In genomic region chr4:38856046-38856445, GRCh38 we compare ENCODE assay signal across 8 cellular contexts. TPM values are rescaled to one million over a fixed set of nuclear protein-coding genes. Genes with fewer than 3 reads are reported as not detected.
DNase-seq lines count a peak whose midpoint lies in the region; ATAC-seq, FAIRE-seq and TF ChIP-seq lines count a peak whose summit lies in the region.

No MANE protein-coding gene starts in this region.

- ATAC-seq in pancreas (peak in 3 of 4 donors; percentile 61 to 76 (median 63)), GM23338 (no peak), HG03571 (IDR thresholded peaks at IDR 0.05; ENCODE audit: unreplicated experiment) (no peak)

- H3K36me3 ChIP-seq in pancreas (no peaks in the 10 kb centered on the region), small intestine (ENCODE audit: control insufficient read depth in 2 of 2, insufficient read depth in 2 of 2, low read length in 2 of 2) (no peaks in the 10 kb centered on the region), GM23338 (ENCODE audit: insufficient read depth) (no peaks in the 10 kb centered on the region)

- H3K9me3 Mint-ChIP-seq in chondrocyte (ENCODE audit: low read depth) = peaks cover 2% of the 10 kb centered on the region
- H3K9me3 Mint-ChIP-seq in GM23338 = peaks cover 6% of the 10 kb centered on the region; the same call in 1 of the 3 replicates

- 52 to 59% methylated on average over 4 of the region's 4 CpGs for WGBS in pancreas, 2 donors
- 33 to 62% (median 44%) methylated on average over 4 of the region's 4 CpGs for WGBS in small intestine, 3 donors

- H3K4me1 Mint-ChIP-seq in chondrocyte (ENCODE audit: low read depth) (peaks cover 35% of the 10 kb centered on the region), GM23338 (peaks cover 17% of the 10 kb centered on the region)

- no peaks in the 10 kb centered on the region for H3K27me3 ChIP-seq in pancreas
- H3K27me3 ChIP-seq in small intestine (ENCODE audit: control insufficient read depth in 2 of 2, insufficient read depth in 2 of 2, low read length in 2 of 2) = no peaks in the 10 kb centered on the region
- H3K27me3 ChIP-seq in GM23338 (ENCODE audit: insufficient read depth) = no peaks in the 10 kb centered on the region

- TF ChIP-seq CTCF in NB4 (IDR thresholded peaks at IDR 0.05; ENCODE audit: low read depth, low read length) = no peak
- no peak for TF ChIP-seq CTCF in chondrocyte (IDR thresholded peaks at IDR 0.05)
- TF ChIP-seq CTCF in pancreas (IDR thresholded peaks at IDR 0.05) = no peak
- TF ChIP-seq CTCF in GM23338 (conservative IDR thresholded peaks at IDR 0.05; ENCODE audit: low read depth in 2 of 2) = no peak

- intact Hi-C loops in pancreas (cut with DNase I) = no loop called here

- no peak overlapping the region for H2AFZ ChIP-seq in GM23338

- H3K27ac ChIP-seq in pancreas = peak overlapping the region in 2 of 4 donors; percentile 15 to 60
- H3K27ac ChIP-seq in small intestine (ENCODE audit: low read depth in 1 of 2, low read length in 1 of 2) = peak overlapping the region in 1 of 2 donors; percentile 20
- no peak overlapping the region for H3K27ac ChIP-seq in GM23338 (ENCODE audit: low read depth)

- H3K4me3 Mint-ChIP-seq in chondrocyte (ENCODE audit: unreplicated experiment) (peak overlapping the region; percentile 40), GM23338 (no peak overlapping the region)

- H3K4me1 ChIP-seq in pancreas (peaks cover 0 to 4% (median 0%) of the 10 kb centered on the region in 3 donors), small intestine (ENCODE audit: control insufficient read depth in 2 of 2, insufficient read depth in 1 of 2, low read depth in 1 of 2, low read length in 1 of 2) (peaks cover 0 to 2% of the 10 kb centered on the region in 2 donors), GM23338 (ENCODE audit: insufficient read depth) (0 out of 2 replicates have a peak, but pooled peaks cover 4% of the 10 kb centered on the region)

- no peak for TF ChIP-seq POLR2A in GM12892 (IDR thresholded peaks at IDR 0.05; ENCODE audit: low read depth, low read length)
- TF ChIP-seq POLR2A in NB4 (IDR thresholded peaks at IDR 0.05; ENCODE audit: extremely low read depth, insufficient read length) = no peak

- H3K27ac Mint-ChIP-seq in chondrocyte (ENCODE audit: unreplicated experiment) = peak overlapping the region; percentile 43
- no peak overlapping the region for H3K27ac Mint-ChIP-seq in GM23338

- H3K27me3 Mint-ChIP-seq in chondrocyte (ENCODE audit: low read depth) = no peaks in the 10 kb centered on the region
- peaks cover 5% of the 10 kb centered on the region for H3K27me3 Mint-ChIP-seq in GM23338 (ENCODE audit: insufficient read depth, low read depth, poor library complexity)

- no peaks in the 10 kb centered on the region for H4K20me1 ChIP-seq in GM23338 (replicated peaks; ENCODE audit: insufficient read depth)

- no peaks in the 10 kb centered on the region for H3K79me2 ChIP-seq in GM23338 (replicated peaks; ENCODE audit: insufficient read depth)

- DNase-seq in GM12892 (ENCODE audit: insufficient read length) (no peak), NB4 (ENCODE audit: low read depth) (peak; percentile 77), chondrocyte (ENCODE audit: low spot score) (no peak), pancreas (no peak), small intestine (no peak), GM23338 (ENCODE audit: low spot score) (no peak), GOT3 (lab: John Stamatoyannopoulos, UW) (no peak)

- no peak overlapping the region for H3K4me2 ChIP-seq in GM23338

- FAIRE-seq in GM12892 (lab: Jason Lieb, UNC) (peak; percentile 81), pancreas (lab: Jason Lieb, UNC) (no peak), small intestine (lab: Jason Lieb, UNC) (no peak)

- H3K4me3 ChIP-seq in NB4 (ENCODE audit: low read depth, low read length) (peak overlapping the region; percentile 71), pancreas (peak overlapping the region in 1 of 4 donors; percentile 28), small intestine (ENCODE audit: low read depth in 1 of 2, low read length in 2 of 2) (no peak overlapping the region), GM23338 (no peak overlapping the region)

- no peaks in the 10 kb centered on the region for H3K36me3 Mint-ChIP-seq in chondrocyte (ENCODE audit: low read depth)
- H3K36me3 Mint-ChIP-seq in GM23338 (ENCODE audit: low read depth) = no peaks in the 10 kb centered on the region

- H3F3A ChIP-seq in GM23338 (replicated peaks; ENCODE audit: low read depth) = no peaks in the 10 kb centered on the region

- no peaks in the 10 kb centered on the region for H3K9me3 ChIP-seq in pancreas
- H3K9me3 ChIP-seq in small intestine (ENCODE audit: control insufficient read depth, low read depth) = no peaks in the 10 kb centered on the region

- no peaks in the 10 kb centered on the region for H3K9me2 ChIP-seq in GM23338 (ENCODE audit: insufficient read depth)

TF ChIP-seq in GM23338, 12 proteins besides CTCF, POLR2A, EP300 and RAD21:
- TF ChIP-seq EZH2 (IDR thresholded peaks at IDR 0.05; ENCODE audit: low read depth, unreplicated experiment) = no peak
- TF ChIP-seq ETS1 (IDR thresholded peaks at IDR 0.05) = no peak
- no peak for TF ChIP-seq NANOG (IDR thresholded peaks at IDR 0.05; ENCODE audit: borderline replicate concordance)
- TF ChIP-seq POLR2AphosphoS5 (IDR thresholded peaks at IDR 0.05; ENCODE audit: low read depth) = no peak
- no peak for TF ChIP-seq ZNF331 (CRISPR knock-in tag; IDR thresholded peaks at IDR 0.05; ENCODE audit: low read depth)
TF ChIP-seq in GM23338: peak in this region for 0.

RNA-seq across cellular contexts. Expression of gene TLR6, which starts 0.6 kb away (rescaled TPM):
- polyA plus RNA-seq in GM12892 (2012; ENCODE audit: missing spikeins) = 15.0 TPM
- total RNA-seq in chondrocyte (2.0 to 2.9 TPM (median 2.6 TPM) in 3 replicates), pancreas (1 to 10 TPM in 2 of 6 donors, under 1 TPM in 4; 0.19 to 3.9 (median 0.81) TPM)
- polyA plus RNA-seq in pancreas (under 1 TPM; 0.07 to 0.11 TPM), small intestine (under 1 TPM; under 0.01 to 0.46 (median 0.27) TPM), GM23338 (2016; fragmentation: Nextera tagmentation; extraction: Ambion mirVana) (not detected in 2 replicates)
- 0.14 TPM in 1 of 2 replicates, not detected in the other for total RNA-seq in GM23338 (2014; rRNA removed; shearing (Covaris generic))

RNA-seq across cellular contexts. Expression of gene FAM114A1, which starts 11.6 kb away (rescaled TPM):
- polyA plus RNA-seq in GM12892 (2012; ENCODE audit: missing spikeins) = 3.9 TPM
- total RNA-seq in chondrocyte = 223 to 245 TPM (median 230 TPM) in 3 replicates
- 10 to 100 TPM; 18.0 to 42.8 (median 21.9) TPM for total RNA-seq in pancreas
- polyA plus RNA-seq in pancreas = 1 to 10 TPM; 8.0 to 8.2 TPM
- polyA plus RNA-seq in small intestine = 10 to 100 TPM; 11.3 to 31.8 (median 18.6) TPM
- 14.5 and 20.3 TPM in 2 replicates for total RNA-seq in GM23338 (2014; rRNA removed; shearing (Covaris generic))
- polyA plus RNA-seq in GM23338 (2016; fragmentation: Nextera tagmentation; extraction: Ambion mirVana) = 11.2 and 13.0 TPM in 2 replicates

RNA-seq across cellular contexts. Expression of gene TLR1, which starts 51.5 kb away (rescaled TPM):
- polyA plus RNA-seq in GM12892 (2012; ENCODE audit: missing spikeins) = 15.9 TPM
- total RNA-seq in chondrocyte (0.15 to 1.1 TPM (median 0.38 TPM) in 3 replicates), pancreas (10 to 100 TPM in 2 of 6 donors, 1 to 10 TPM in 4; 3.7 to 25.3 (median 7.4) TPM)
- polyA plus RNA-seq in pancreas (1 to 10 TPM; 1.3 to 1.4 TPM), small intestine (1 to 10 TPM in 2 of 3 donors, under 1 TPM in 1; 0.54 to 2.6 (median 1.1) TPM), GM23338 (2016; fragmentation: Nextera tagmentation; extraction: Ambion mirVana) (not detected in 2 replicates)
- total RNA-seq in GM23338 (2014; rRNA removed; shearing (Covaris generic)) = 0.07 TPM in 1 of 2 replicates, not detected in the other

Comparison
In these comparisons a context has a peak if more than half of its experiments do, and no peak if none do; other contexts are left out.
1. ATAC-seq: peak in pancreas (3 of 4); none in GM23338 (single experiment) and HG03571 (single experiment).